Comparison of ENCODE assay signal across 8 cellular contexts in the genomic region with DNA sequence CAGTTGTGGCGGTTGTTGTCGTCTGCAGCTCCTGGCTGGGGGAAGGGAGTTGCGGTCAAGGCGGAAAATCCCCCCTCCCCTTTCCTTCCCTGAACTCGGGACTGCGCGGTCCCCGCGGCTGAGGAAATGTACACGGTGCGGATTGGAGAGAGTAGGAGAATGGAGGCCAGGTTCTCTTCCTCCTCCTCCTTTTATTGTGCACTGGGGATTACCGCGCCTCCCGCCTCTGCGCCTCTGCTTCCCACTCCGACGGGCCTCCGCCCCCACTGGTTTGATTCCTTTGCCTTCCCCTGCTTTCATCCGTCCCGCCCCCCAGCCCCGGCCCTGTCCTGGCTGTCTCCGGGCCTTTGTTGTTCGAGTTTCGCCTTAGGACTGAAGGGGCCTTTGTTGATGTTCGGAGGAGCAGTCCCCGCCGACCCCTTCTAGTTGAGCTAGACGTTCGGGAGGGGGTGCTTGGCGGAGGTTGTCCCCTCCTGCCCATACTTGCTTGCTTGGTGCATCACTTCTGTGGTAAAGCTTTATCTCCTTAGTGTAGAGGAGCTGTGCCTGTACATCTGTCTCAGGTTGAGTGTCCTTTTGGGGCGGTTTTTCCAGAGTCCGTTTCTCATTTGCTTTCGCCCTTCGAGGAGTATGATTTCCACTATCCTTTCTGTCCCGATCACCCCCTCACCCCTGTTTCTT. TPM values are rescaled to one million over a fixed set of nuclear protein-coding genes. Genes with fewer than 3 reads are reported as not detected.
DNase-seq lines count a peak whose midpoint lies in the region; ATAC-seq and TF ChIP-seq lines count a peak whose summit lies in the region.

No MANE protein-coding gene starts in this region.

- H3K4me1 ChIP-seq in SJSA1 (replicated peaks): no peaks in the 10 kb centered on the region
- H3K4me1 ChIP-seq in left ventricle myocardium inferior: peaks cover 93% of the 10 kb centered on the region

- peak overlapping the region; percentile 91 for H3K4me3 Mint-ChIP-seq in activated naive CD8-positive, alpha-beta T cell treated with anti-CD3 and anti-CD28 coated beads, Interleukin-2, amount 50 U/mL, for 24 hours

- TF ChIP-seq CTCF in left ventricle myocardium inferior (IDR thresholded peaks at IDR 0.05; ENCODE audit: borderline replicate concordance): no peak

- no peaks in the 10 kb centered on the region; the same call in 1 of the 2 replicates for H3K9me3 ChIP-seq in SJSA1 (replicated peaks)
- H3K9me3 ChIP-seq in left ventricle myocardium inferior (replicated peaks): no peaks in the 10 kb centered on the region

- H3K9me3 Mint-ChIP-seq in activated naive CD8-positive, alpha-beta T cell treated with anti-CD3 and anti-CD28 coated beads, Interleukin-2, amount 50 U/mL, for 24 hours: no peaks in the 10 kb centered on the region

- H3K27ac ChIP-seq in SJSA1 (peak overlapping the region; percentile 77), left ventricle myocardium inferior (replicated peaks) (peak overlapping the region; percentile 95)

- intact Hi-C loops in left ventricle myocardium inferior (cut with micrococcal nuclease): loop anchor here (10.0 kb wide), 1 partner anchor 59 kb away; no protein-coding TSS in a partner anchor
- intact Hi-C loops in posterior vena cava (cut with DNase I): loop anchor here in 1 of 2 donors (10.0 kb wide), 1 partner anchor 79 kb away; no protein-coding TSS in a partner anchor

- H3K4me1 Mint-ChIP-seq in activated naive CD8-positive, alpha-beta T cell treated with anti-CD3 and anti-CD28 coated beads, Interleukin-2, amount 50 U/mL, for 24 hours: peaks cover 62% of the 10 kb centered on the region

- peak overlapping the region; percentile 99 for H3K27ac Mint-ChIP-seq in activated naive CD8-positive, alpha-beta T cell treated with anti-CD3 and anti-CD28 coated beads, Interleukin-2, amount 50 U/mL, for 24 hours

- peak; percentile 0 for ATAC-seq in HG03159 (IDR thresholded peaks at IDR 0.05; ENCODE audit: unreplicated experiment)
- peak; percentile 2 for ATAC-seq in activated naive CD8-positive, alpha-beta T cell treated with anti-CD3 and anti-CD28 coated beads, Interleukin-2, amount 50 U/mL, for 24 hours

- H3K27me3 Mint-ChIP-seq in activated naive CD8-positive, alpha-beta T cell treated with anti-CD3 and anti-CD28 coated beads, Interleukin-2, amount 50 U/mL, for 24 hours: no peaks in the 10 kb centered on the region

- peak; percentile 10 to 19 for DNase-seq in NOMO-1 (lab: John Stamatoyannopoulos, UW; ENCODE audit: unreplicated experiment in 2 of 2)
- no peak for DNase-seq in NOMO-1 treated with dmso at 0.1 percent for 144 hours (lab: John Stamatoyannopoulos, UW; ENCODE audit: unreplicated experiment)
- peak; percentile 49 to 70 for DNase-seq in SJSA1 (ENCODE audit: low read depth in 1 of 2, low spot score in 2 of 2)
- DNase-seq in activated naive CD8-positive, alpha-beta T cell treated with anti-CD3 and anti-CD28 coated beads, Interleukin-2, amount 50 U/mL, for 24 hours: peak; percentile 60
- DNase-seq in left ventricle myocardium inferior: peak; percentile 43
- DNase-seq in posterior vena cava (ENCODE audit: low spot score): peak; percentile 85
- DNase-seq in NCI-H524 treated with DMSO at 0.1 percent for 48 hours (lab: John Stamatoyannopoulos, UW): no peak

- H3K36me3 ChIP-seq in SJSA1 (peaks cover 10% of the 10 kb centered on the region), left ventricle myocardium inferior (no peaks in the 10 kb centered on the region)

- H3K4me3 ChIP-seq in SJSA1: peak overlapping the region; percentile 87
- H3K4me3 ChIP-seq in left ventricle myocardium inferior: peak overlapping the region; percentile 82

- peaks cover 18% of the 10 kb centered on the region for H3K36me3 Mint-ChIP-seq in activated naive CD8-positive, alpha-beta T cell treated with anti-CD3 and anti-CD28 coated beads, Interleukin-2, amount 50 U/mL, for 24 hours (ENCODE audit: low read depth)

- H3K27me3 ChIP-seq in SJSA1 (replicated peaks) (no peaks in the 10 kb centered on the region), left ventricle myocardium inferior (ENCODE audit: low read depth) (no peaks in the 10 kb centered on the region)

RNA-seq across cellular contexts. Expression of a gene that starts 0.7 kb away (rescaled TPM):
- total RNA-seq in SJSA1 (2014; rRNA removed; shearing (Covaris generic)): 14.1 and 17.0 TPM in 2 replicates
- total RNA-seq in left ventricle myocardium inferior: 28.2 TPM
- total RNA-seq in posterior vena cava: 10 to 100 TPM; 46.5 to 61.2 TPM

Comparison
In these comparisons a context has a peak if more than half of its experiments do, and no peak if none do; other contexts are left out.
1. DNase-seq: peak in NOMO-1 (2 of 2), SJSA1 (2 of 2), activated naive CD8-positive, alpha-beta T cell treated with anti-CD3 and anti-CD28 coated beads, Interleukin-2, amount 50 U/mL, for 24 hours (single experiment), left ventricle myocardium inferior (single experiment) and posterior vena cava (single experiment); none in NOMO-1 treated with dmso at 0.1 percent for 144 hours (single experiment) and NCI-H524 treated with DMSO at 0.1 percent for 48 hours (single experiment).